Comparison of ENCODE assay signal across 18 cellular contexts in the genomic region with DNA sequence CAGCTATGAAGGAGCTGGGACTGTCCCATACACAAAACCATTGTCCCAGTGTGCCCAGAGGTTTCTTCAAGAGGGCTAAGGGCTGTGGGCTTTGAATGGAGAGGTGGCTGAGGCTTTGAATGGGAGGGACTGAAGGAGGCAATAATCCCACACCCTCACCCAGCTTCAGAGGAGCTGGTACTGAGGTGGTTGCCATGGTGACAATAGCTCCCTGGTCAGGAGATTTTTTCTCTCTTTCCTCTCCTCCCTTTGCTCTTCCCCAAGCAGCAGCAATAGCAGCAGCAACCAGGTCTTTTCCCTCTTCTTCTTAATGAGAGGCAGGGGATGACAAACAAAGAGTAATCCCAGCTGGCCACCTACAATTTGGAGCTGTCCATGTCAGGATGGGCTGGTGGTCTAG. TPM values are rescaled to one million over a fixed set of nuclear protein-coding genes. Genes with fewer than 3 reads are reported as not detected.
DNase-seq lines count a peak whose midpoint lies in the region; TF ChIP-seq lines count a peak whose summit lies in the region.
"Had no signal": no experiment of that assay in that cellular context is flagged by ENCODE, and none has a peak within 500 bp of the region (broad histone marks: within the 10 kb centered on the region; RNA-seq: fewer than 3 reads in every experiment).

No MANE protein-coding gene starts in this region.

- H3K27ac ChIP-seq in HEK293 (ENCODE audit: extremely low read depth, low read depth, low read length) = no peak overlapping the region
- H3K27ac ChIP-seq in neural progenitor cell = no peak overlapping the region
- H3K27ac ChIP-seq in RWPE1 = no peak overlapping the region
- H3K27ac ChIP-seq: brain microvascular endothelial cell had no signal

- no peaks in the 10 kb centered on the region for H3K36me3 ChIP-seq in HEK293 (ENCODE audit: control insufficient read depth in 2 of 2, insufficient read depth in 1 of 2, low read length in 2 of 2)
- H3K36me3 ChIP-seq in neural progenitor cell = no peaks in the 10 kb centered on the region
- H3K36me3 ChIP-seq: brain microvascular endothelial cell had no signal

- H4K20me1 ChIP-seq in neural progenitor cell (ENCODE audit: low read depth) = peaks cover 36% of the 10 kb centered on the region

- H3K9me3 ChIP-seq in HEK293 (ENCODE audit: control insufficient read depth, insufficient read depth, low read depth, low read length) (no peaks in the 10 kb centered on the region), neural progenitor cell (ENCODE audit: low read depth) (no peaks in the 10 kb centered on the region)

- peaks cover 13% of the 10 kb centered on the region for H3K4me1 Mint-ChIP-seq in activated T-helper 2 cell treated with anti-CD3 and anti-CD28 coated beads, Interferon-gamma antibody, Interleukin-2, Interleukin-4, amounts not matched to agents 10 μg/mL and 5 μg/mL and 100 μg/mL, durations not matched to agents 14 hours and 24 hours and 36 hours (ENCODE audit: low read depth)
- H3K4me1 Mint-ChIP-seq in neural progenitor cell (peaks cover 31% of the 10 kb centered on the region), Calu3 (ENCODE audit: low read depth, unreplicated experiment) (no peaks in the 10 kb centered on the region)

- no peaks in the 10 kb centered on the region for H3K79me2 ChIP-seq in neural progenitor cell (ENCODE audit: low read depth)

- no peaks in the 10 kb centered on the region for H3F3A ChIP-seq in neural progenitor cell (ENCODE audit: low read depth)

- H3K36me3 Mint-ChIP-seq in activated T-helper 2 cell treated with anti-CD3 and anti-CD28 coated beads, Interferon-gamma antibody, Interleukin-2, Interleukin-4, amounts not matched to agents 10 μg/mL and 5 μg/mL and 100 μg/mL, durations not matched to agents 14 hours and 24 hours and 36 hours (ENCODE audit: low read depth) = no peaks in the 10 kb centered on the region
- no peaks in the 10 kb centered on the region for H3K36me3 Mint-ChIP-seq in neural progenitor cell
- H3K36me3 Mint-ChIP-seq in Calu3 (ENCODE audit: insufficient read depth, unreplicated experiment) = no peaks in the 10 kb centered on the region
- H3K36me3 Mint-ChIP-seq: activated CD8-positive, alpha-beta memory T cell treated with anti-CD3 and anti-CD28 coated beads, Interleukin-2, amount 10 ng/mL, durations not matched to agents 7 days and 5 days had no signal

- TF ChIP-seq CTCF in HEK293 (tag by site-specific recombination; IDR thresholded peaks at IDR 0.05) = no peak
- TF ChIP-seq CTCF in neural progenitor cell (IDR thresholded peaks at IDR 0.05) = no peak
- TF ChIP-seq CTCF in RWPE1 (conservative IDR thresholded peaks at IDR 0.05; ENCODE audit: low read depth) = no peak
- no peak for TF ChIP-seq CTCF in Calu3 (IDR thresholded peaks at IDR 0.05; ENCODE audit: unreplicated experiment)

- H3K4me3 ChIP-seq in HEK293 (ENCODE audit: low read depth, low read length) (no peak overlapping the region), neural progenitor cell (no peak overlapping the region)

- H2AFZ ChIP-seq in neural progenitor cell (replicated peaks) = no peak overlapping the region

- DNase-seq in NCI-H82 (lab: John Stamatoyannopoulos, UW) (peak; percentile 19), NCI-H82 treated with DMSO at 0.1 percent for 48 hours (lab: John Stamatoyannopoulos, UW; ENCODE audit: unreplicated experiment) (no peak), neural progenitor cell (ENCODE audit: low spot score) (peak; percentile 57), RWPE1 (ENCODE audit: low spot score) (no peak), T-helper 9 cell (no peak), Calu3 (no peak)
- DNase-seq in activated T-helper 2 cell treated with anti-CD3 and anti-CD28 coated beads, Interferon-gamma antibody, Interleukin-2, Interleukin-4, amounts not matched to agents 10 μg/mL and 5 μg/mL and 100 μg/mL, durations not matched to agents 14 hours and 24 hours and 36 hours (ENCODE audit: low spot score) = no peak
- DNase-seq: activated CD8-positive, alpha-beta memory T cell treated with anti-CD3 and anti-CD28 coated beads, Interleukin-2, amount 10 ng/mL, durations not matched to agents 7 days and 5 days; activated naive CD4-positive, alpha-beta T cell treated with Interleukin-2 at 50 U/mL for 16 hours; brain microvascular endothelial cell; NCI-H2107; SIG-M5 had no signal

- H3K4me1 ChIP-seq in HEK293 (ENCODE audit: control insufficient read depth, insufficient read depth, low read length) (no peaks in the 10 kb centered on the region), neural progenitor cell (peaks cover 7% of the 10 kb centered on the region)

- H3K9me3 Mint-ChIP-seq in activated T-helper 2 cell treated with anti-CD3 and anti-CD28 coated beads, Interferon-gamma antibody, Interleukin-2, Interleukin-4, amounts not matched to agents 10 μg/mL and 5 μg/mL and 100 μg/mL, durations not matched to agents 14 hours and 24 hours and 36 hours = no peaks in the 10 kb centered on the region
- peaks cover 2% of the 10 kb centered on the region for H3K9me3 Mint-ChIP-seq in neural progenitor cell
- no peaks in the 10 kb centered on the region for H3K9me3 Mint-ChIP-seq in Calu3 (ENCODE audit: low read depth, unreplicated experiment)
- H3K9me3 Mint-ChIP-seq: neural crest cell; T-helper 2 cell treated with Interferon-gamma antibody and Interleukin-4, amounts not matched to agents 5 μg/mL and 100 μg/mL, for 36 hours had no signal

- no peak overlapping the region for H3K4me2 ChIP-seq in neural progenitor cell

- H3K27me3 ChIP-seq in neural progenitor cell = peaks cover 100% of the 10 kb centered on the region

- intact Hi-C loops in activated T-helper 2 cell treated with anti-CD3 and anti-CD28 coated beads, Interferon-gamma antibody, Interleukin-2, Interleukin-4, amounts not matched to agents 10 μg/mL and 5 μg/mL and 100 μg/mL, durations not matched to agents 14 hours and 24 hours and 36 hours (cut with micrococcal nuclease) = no loop called here
- intact Hi-C loops in Calu3 (cut with micrococcal nuclease; ENCODE audit: unreplicated experiment) = loop anchor here (2.0 kb wide), 1 partner anchor 25 kb away; no protein-coding TSS in a partner anchor

- H3K4me3 Mint-ChIP-seq in activated T-helper 2 cell treated with anti-CD3 and anti-CD28 coated beads, Interferon-gamma antibody, Interleukin-2, Interleukin-4, amounts not matched to agents 10 μg/mL and 5 μg/mL and 100 μg/mL, durations not matched to agents 14 hours and 24 hours and 36 hours (ENCODE audit: low read depth) = peak overlapping the region; percentile 70
- peak overlapping the region; percentile 72 for H3K4me3 Mint-ChIP-seq in neural progenitor cell
- no peak overlapping the region for H3K4me3 Mint-ChIP-seq in Calu3 (ENCODE audit: low read depth, unreplicated experiment)
- H3K4me3 Mint-ChIP-seq: activated CD8-positive, alpha-beta memory T cell treated with anti-CD3 and anti-CD28 coated beads, Interleukin-2, amount 10 ng/mL, durations not matched to agents 7 days and 5 days had no signal

- BruUV-seq in Calu3 (replicated peaks; lab: Mats Ljungman, UMichigan) = no TSS peak

- no peak overlapping the region for H3K9ac ChIP-seq in neural progenitor cell

- CTCF ChIA-PET in HEK293 (lab: Yijun Ruan, JAX) (interaction anchor here (0.8 to 1.4 kb wide), 4 partner anchors 12 to 32 kb away, joined by 3 to 9 read pairs (median 4); no protein-coding TSS in a partner anchor), RWPE1 (lab: Yijun Ruan, JAX) (interaction anchor here (1.1 kb wide), 1 partner anchor 30 kb away, joined by 4 read pairs; no protein-coding TSS in a partner anchor), Calu3 (lab: Charles Lee) (no interaction called here)

- peaks cover 60% of the 10 kb centered on the region for H3K27me3 Mint-ChIP-seq in activated T-helper 2 cell treated with anti-CD3 and anti-CD28 coated beads, Interferon-gamma antibody, Interleukin-2, Interleukin-4, amounts not matched to agents 10 μg/mL and 5 μg/mL and 100 μg/mL, durations not matched to agents 14 hours and 24 hours and 36 hours (ENCODE audit: low read depth)
- peaks cover 46% of the 10 kb centered on the region for H3K27me3 Mint-ChIP-seq in neural progenitor cell (ENCODE audit: insufficient read depth, low read depth)
- H3K27me3 Mint-ChIP-seq in Calu3 (ENCODE audit: unreplicated experiment) = peaks cover 79% of the 10 kb centered on the region

- POLR2A ChIA-PET in HEK293 (lab: Yijun Ruan, JAX) (interaction anchor here (0.6 kb wide), 1 partner anchor 1826 kb away, joined by 3 read pairs; no protein-coding TSS in a partner anchor), RWPE1 (lab: Yijun Ruan, JAX; ENCODE audit: low non-redundant PET) (no interaction called here)

- H3K27ac Mint-ChIP-seq in activated T-helper 2 cell treated with anti-CD3 and anti-CD28 coated beads, Interferon-gamma antibody, Interleukin-2, Interleukin-4, amounts not matched to agents 10 μg/mL and 5 μg/mL and 100 μg/mL, durations not matched to agents 14 hours and 24 hours and 36 hours = no peak overlapping the region
- H3K27ac Mint-ChIP-seq in neural progenitor cell (no peak overlapping the region), Calu3 (ENCODE audit: unreplicated experiment) (no peak overlapping the region)
- H3K27ac Mint-ChIP-seq: activated CD8-positive, alpha-beta memory T cell treated with anti-CD3 and anti-CD28 coated beads, Interleukin-2, amount 10 ng/mL, durations not matched to agents 7 days and 5 days had no signal

TF ChIP-seq in HEK293, 187 proteins besides CTCF, POLR2A, EP300 and RAD21 (continues in another document):
- TF ChIP-seq ZNF2 (tag by site-specific recombination; IDR thresholded peaks at IDR 0.05) (no peak), EGR2 (tag by site-specific recombination; IDR thresholded peaks at IDR 0.05; ENCODE audit: low read depth) (peak; percentile 23; the same call in 1 of the 2 replicates)

RNA-seq across cellular contexts. Expression of a gene that starts 1.6 kb away (rescaled TPM):
- 0.39 and 0.48 TPM in 2 replicates for total RNA-seq in activated T-helper 2 cell treated with anti-CD3 and anti-CD28 coated beads, Interferon-gamma antibody, Interleukin-2, Interleukin-4, amounts not matched to agents 10 μg/mL and 5 μg/mL and 100 μg/mL, durations not matched to agents 14 hours and 24 hours and 36 hours
- 0.13 and 0.19 TPM in 2 replicates for total RNA-seq in neural progenitor cell (ENCODE audit: low replicate concordance)
- not detected in 2 replicates for total RNA-seq in Calu3 (2022)
- total RNA-seq: esophagus mucosa, lung microvascular endothelial cell, MCF 10A had no signal

RNA-seq across cellular contexts. Expression of a gene that starts 17.7 kb away (rescaled TPM):
- total RNA-seq in activated T-helper 2 cell treated with anti-CD3 and anti-CD28 coated beads, Interferon-gamma antibody, Interleukin-2, Interleukin-4, amounts not matched to agents 10 μg/mL and 5 μg/mL and 100 μg/mL, durations not matched to agents 14 hours and 24 hours and 36 hours = 0.74 and 1.2 TPM in 2 replicates
- not detected in 2 replicates for total RNA-seq in neural progenitor cell (ENCODE audit: low replicate concordance)
- not detected in 2 replicates for total RNA-seq in Calu3 (2022)
- total RNA-seq: esophagus mucosa, lung microvascular endothelial cell, MCF 10A, neural crest cell had no signal

RNA-seq across cellular contexts. Expression of a gene that starts 49.0 kb away (rescaled TPM):
- total RNA-seq in activated T-helper 2 cell treated with anti-CD3 and anti-CD28 coated beads, Interferon-gamma antibody, Interleukin-2, Interleukin-4, amounts not matched to agents 10 μg/mL and 5 μg/mL and 100 μg/mL, durations not matched to agents 14 hours and 24 hours and 36 hours = 63.0 and 67.6 TPM in 2 replicates
- 50.8 and 57.2 TPM in 2 replicates for total RNA-seq in neural progenitor cell (ENCODE audit: low replicate concordance)
- total RNA-seq in Calu3 (2022) = 38.2 and 46.5 TPM in 2 replicates

RNA-seq across cellular contexts. Expression of a gene that starts 50.2 kb away (rescaled TPM):
- 0.73 and 0.74 TPM in 2 replicates for total RNA-seq in activated T-helper 2 cell treated with anti-CD3 and anti-CD28 coated beads, Interferon-gamma antibody, Interleukin-2, Interleukin-4, amounts not matched to agents 10 μg/mL and 5 μg/mL and 100 μg/mL, durations not matched to agents 14 hours and 24 hours and 36 hours
- total RNA-seq in neural progenitor cell (ENCODE audit: low replicate concordance) (2.3 and 4.0 TPM in 2 replicates), Calu3 (2022) (0.09 and 0.27 TPM in 2 replicates)
- total RNA-seq: activated CD8-positive, alpha-beta memory T cell treated with anti-CD3 and anti-CD28 coated beads, Interleukin-2, amount 10 ng/mL, durations not matched to agents 7 days and 5 days; lung microvascular endothelial cell; MCF 10A had no signal

Comparison
In these comparisons a context has a peak if more than half of its experiments do, and no peak if none do; other contexts are left out.
1. DNase-seq: peak in NCI-H82 (single experiment) and neural progenitor cell (single experiment); none in NCI-H82 treated with DMSO at 0.1 percent for 48 hours (single experiment), activated T-helper 2 cell treated with anti-CD3 and anti-CD28 coated beads, Interferon-gamma antibody, Interleukin-2, Interleukin-4, amounts not matched to agents 10 μg/mL and 5 μg/mL and 100 μg/mL, durations not matched to agents 14 hours and 24 hours and 36 hours (single experiment), RWPE1 (single experiment), T-helper 9 cell (single experiment) and Calu3 (single experiment).